Comparison of ENCODE assay signal across 23 cellular contexts in the genomic region with DNA sequence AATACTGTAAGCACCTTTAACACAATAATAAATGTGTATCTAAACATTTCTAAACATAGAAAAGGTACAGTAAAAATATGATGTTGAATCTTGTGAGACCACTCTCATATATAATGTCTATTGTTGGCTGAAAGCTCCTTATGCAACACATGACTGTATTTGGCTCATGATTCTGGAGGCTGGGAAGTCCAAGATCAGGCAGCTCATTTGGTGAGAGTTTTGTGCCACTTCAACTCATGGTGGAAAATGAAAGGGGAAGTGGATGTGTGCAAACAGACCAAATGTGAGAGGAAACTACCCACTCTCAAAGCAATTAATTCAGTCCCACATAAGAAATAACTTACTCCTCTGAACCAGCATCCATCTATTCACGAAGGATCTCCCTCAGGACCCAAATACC.
"Had no signal": no experiment of that assay in that cellular context is flagged by ENCODE, and none has a peak within 500 bp of the region (broad histone marks: within the 10 kb centered on the region; RNA-seq: fewer than 3 reads in every experiment).

No MANE protein-coding gene starts in this region.

- H3K4me3 ChIP-seq: K562, SJSA1, SK-N-MC had no signal

- H3K9ac ChIP-seq: KMS-11 had no signal

- H3K36me3 ChIP-seq: SJSA1 had no signal

- DNase-seq: Kasumi-1, MM.1S, NCI-H1048, NCI-H1105, NCI-H1417, NCI-H1436 treated with DMSO at 0.1 percent for 48 hours, NCI-H1694, NCI-H1930, NCI-H2081, NCI-H2107, NCI-H2227 treated with DMSO at 0.1 percent for 48 hours, NCI-H446, NCI-H510A, NCI-H524 treated with DMSO at 0.1 percent for 48 hours, NCI-H69, NCI-H774, Right ventricle myocardium superior, RPMI8226, SIG-M5 had no signal

- H3K9me3 ChIP-seq: SJSA1 had no signal

- H3K4me2 ChIP-seq: KMS-11 had no signal

- H3K27ac ChIP-seq: KMS-11, SJSA1, SK-N-MC had no signal

- H3K27me3 ChIP-seq: SJSA1 had no signal
